In genomic region chr5:169273881-169274280, GRCh38 we compare ENCODE assay signal across 8 cellular contexts.
"Had no signal": no experiment of that assay in that cellular context is flagged by ENCODE, and none has a peak within 500 bp of the region (broad histone marks: within the 10 kb centered on the region; RNA-seq: fewer than 3 reads in every experiment).

No MANE protein-coding gene starts in this region.

- H3K4me1 ChIP-seq: HAP-1 had no signal

- H3K9ac ChIP-seq: GM23248 had no signal

- H3K27ac Mint-ChIP-seq: GM23338, H9, HFFc6 had no signal

- H2AFZ ChIP-seq: GM23248, GM23338 had no signal

- H3K9me3 ChIP-seq: HAP-1 had no signal

- H3K4me3 Mint-ChIP-seq: GM23338, H9, HFFc6 had no signal

- DNase-seq: GM23248, GOT3, H7, H9, HCEC 1CT, HFFc6 had no signal

- H3K36me3 ChIP-seq: HAP-1 had no signal

- H3K4me3 ChIP-seq: GM23248, GM23338, HAP-1 had no signal

- H3K4me2 ChIP-seq: GM23338 had no signal

- H3K9me3 Mint-ChIP-seq: GM23338, HFFc6 had no signal

- H3K27ac ChIP-seq: GM23248 had no signal
